In genomic region chr4:147942729-147943128, GRCh38 we compare ENCODE assay signal across 1 cellular context.
TF ChIP-seq lines count a peak whose summit lies in the region.

No MANE protein-coding gene starts in this region.

TF ChIP-seq in H1, 55 proteins besides CTCF, POLR2A, EP300 and RAD21 (continued from another document):
- no peak for TF ChIP-seq NANOG (IDR thresholded peaks at IDR 0.05; ENCODE audit: insufficient read depth, low read depth, low read length, poor library complexity, severe bottlenecking)
- no peak for TF ChIP-seq PHF8 (conservative IDR thresholded peaks at IDR 0.05; ENCODE audit: low read depth, low read length)
- TF ChIP-seq SRF (IDR thresholded peaks at IDR 0.05; ENCODE audit: low read depth, low read length) = peak; percentile 65
- no peak for TF ChIP-seq NRF1 (IDR thresholded peaks at IDR 0.05; ENCODE audit: low read depth, low read length)
- no peak for TF ChIP-seq SIRT6 (IDR thresholded peaks at IDR 0.05; ENCODE audit: low read length)
TF ChIP-seq in H1: peak in this region for 1.
